Comparison of ENCODE assay signal across 18 cellular contexts in the genomic region with DNA sequence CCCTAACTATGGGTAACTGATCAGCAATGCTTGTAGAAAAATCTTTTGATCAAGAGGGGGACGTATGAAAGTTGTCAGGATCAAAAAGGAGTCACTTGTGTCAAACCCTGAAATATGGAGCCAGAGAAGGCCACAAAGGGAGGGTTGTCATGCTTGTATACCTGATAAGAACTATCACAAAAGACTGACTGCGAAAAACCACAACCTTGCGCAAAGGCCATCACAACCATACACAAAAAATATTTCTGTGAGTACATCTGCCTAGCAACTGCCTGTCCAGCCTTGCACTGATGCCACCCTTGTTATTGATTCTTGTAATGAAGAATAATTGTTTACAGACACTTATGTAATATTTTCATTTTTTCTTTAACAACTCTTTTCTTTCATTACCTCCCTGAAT.
"Had no signal": no experiment of that assay in that cellular context is flagged by ENCODE, and none has a peak within 500 bp of the region (broad histone marks: within the 10 kb centered on the region; RNA-seq: fewer than 3 reads in every experiment).

No MANE protein-coding gene starts in this region.

- DNase-seq: foreskin melanocyte; heart left ventricle; hippocampal formation; kidney glomerular epithelial cell; naive thymus-derived CD4-positive, alpha-beta T cell; nephron progenitor cell; posterior cingulate gyrus; sigmoid colon; stimulated activated CD4-positive, alpha-beta T cell treated with anti-CD3 and anti-CD28 coated beads, Interleukin-2, amount 100 ng/mL, for 24 hours; stimulated activated naive CD4-positive, alpha-beta T cell; stomach; substantia nigra; transverse colon had no signal

- FAIRE-seq: colon had no signal

- H3K9me3 ChIP-seq: heart left ventricle, neutrophil, right atrium auricular region, sigmoid colon, stomach, thoracic aorta, transverse colon had no signal

- H3K27me3 ChIP-seq: heart left ventricle, neutrophil, right atrium auricular region, sigmoid colon, stomach, transverse colon had no signal

- H3K36me3 ChIP-seq: heart left ventricle, neutrophil, right atrium auricular region, sigmoid colon, stomach, thoracic aorta, transverse colon had no signal

- ATAC-seq: heart left ventricle; naive thymus-derived CD4-positive, alpha-beta T cell had no signal

- H3K4me3 ChIP-seq: heart left ventricle, right atrium auricular region, sigmoid colon, skin epidermis, stomach, thoracic aorta, transverse colon had no signal

- H3K27ac ChIP-seq: heart left ventricle, neutrophil, right atrium auricular region, sigmoid colon, skin epidermis, stomach, thoracic aorta, transverse colon had no signal

- H3K4me1 ChIP-seq: heart left ventricle, right atrium auricular region, sigmoid colon, stomach, transverse colon had no signal
